ENCODE assay signal across 1 cellular context in the genomic region with DNA sequence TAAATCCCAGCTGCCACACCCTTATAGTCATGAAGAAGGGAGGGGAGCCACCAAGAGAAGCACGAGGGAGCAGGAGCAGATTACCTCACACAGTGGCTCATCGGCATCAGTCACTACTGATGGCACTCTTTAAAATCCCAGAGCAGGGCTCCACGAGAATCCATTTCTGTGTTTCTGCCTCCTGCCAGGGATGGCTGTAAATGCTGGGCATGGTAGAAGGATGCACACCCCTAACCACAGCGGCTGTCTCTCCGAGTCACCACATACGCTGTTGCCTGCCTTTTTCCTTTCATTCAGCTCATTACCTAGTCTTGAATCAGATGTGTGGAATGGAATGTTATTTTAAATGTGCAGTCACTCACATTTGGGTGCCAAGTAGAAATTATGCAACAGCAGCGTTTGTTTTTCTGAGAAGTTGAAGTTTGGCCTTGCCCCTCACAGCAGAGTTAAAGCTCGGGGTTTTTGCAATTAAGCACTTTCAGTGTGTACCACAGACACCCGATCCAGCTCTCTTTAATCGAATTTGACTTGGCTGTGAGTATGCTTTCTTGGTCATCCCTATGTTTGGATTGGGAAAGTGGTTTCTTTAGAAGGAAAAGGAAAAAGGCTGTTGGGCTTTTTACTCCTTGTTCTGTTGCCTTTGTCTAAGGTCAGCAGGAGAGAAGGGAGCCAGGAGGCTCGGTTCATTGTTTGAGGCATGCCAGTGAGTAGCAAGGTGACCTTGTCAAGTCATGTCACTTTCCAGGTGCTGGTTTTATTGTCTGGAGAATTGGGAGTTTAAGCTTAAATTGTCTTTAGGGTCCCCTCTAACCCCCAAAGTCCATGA.
TF ChIP-seq lines count a peak whose summit lies in the region.

No MANE protein-coding gene starts in this region.

TF ChIP-seq in GM23338, 12 proteins besides CTCF, POLR2A, EP300 and RAD21 (continued from another document):
- TF ChIP-seq, protein P1, sequence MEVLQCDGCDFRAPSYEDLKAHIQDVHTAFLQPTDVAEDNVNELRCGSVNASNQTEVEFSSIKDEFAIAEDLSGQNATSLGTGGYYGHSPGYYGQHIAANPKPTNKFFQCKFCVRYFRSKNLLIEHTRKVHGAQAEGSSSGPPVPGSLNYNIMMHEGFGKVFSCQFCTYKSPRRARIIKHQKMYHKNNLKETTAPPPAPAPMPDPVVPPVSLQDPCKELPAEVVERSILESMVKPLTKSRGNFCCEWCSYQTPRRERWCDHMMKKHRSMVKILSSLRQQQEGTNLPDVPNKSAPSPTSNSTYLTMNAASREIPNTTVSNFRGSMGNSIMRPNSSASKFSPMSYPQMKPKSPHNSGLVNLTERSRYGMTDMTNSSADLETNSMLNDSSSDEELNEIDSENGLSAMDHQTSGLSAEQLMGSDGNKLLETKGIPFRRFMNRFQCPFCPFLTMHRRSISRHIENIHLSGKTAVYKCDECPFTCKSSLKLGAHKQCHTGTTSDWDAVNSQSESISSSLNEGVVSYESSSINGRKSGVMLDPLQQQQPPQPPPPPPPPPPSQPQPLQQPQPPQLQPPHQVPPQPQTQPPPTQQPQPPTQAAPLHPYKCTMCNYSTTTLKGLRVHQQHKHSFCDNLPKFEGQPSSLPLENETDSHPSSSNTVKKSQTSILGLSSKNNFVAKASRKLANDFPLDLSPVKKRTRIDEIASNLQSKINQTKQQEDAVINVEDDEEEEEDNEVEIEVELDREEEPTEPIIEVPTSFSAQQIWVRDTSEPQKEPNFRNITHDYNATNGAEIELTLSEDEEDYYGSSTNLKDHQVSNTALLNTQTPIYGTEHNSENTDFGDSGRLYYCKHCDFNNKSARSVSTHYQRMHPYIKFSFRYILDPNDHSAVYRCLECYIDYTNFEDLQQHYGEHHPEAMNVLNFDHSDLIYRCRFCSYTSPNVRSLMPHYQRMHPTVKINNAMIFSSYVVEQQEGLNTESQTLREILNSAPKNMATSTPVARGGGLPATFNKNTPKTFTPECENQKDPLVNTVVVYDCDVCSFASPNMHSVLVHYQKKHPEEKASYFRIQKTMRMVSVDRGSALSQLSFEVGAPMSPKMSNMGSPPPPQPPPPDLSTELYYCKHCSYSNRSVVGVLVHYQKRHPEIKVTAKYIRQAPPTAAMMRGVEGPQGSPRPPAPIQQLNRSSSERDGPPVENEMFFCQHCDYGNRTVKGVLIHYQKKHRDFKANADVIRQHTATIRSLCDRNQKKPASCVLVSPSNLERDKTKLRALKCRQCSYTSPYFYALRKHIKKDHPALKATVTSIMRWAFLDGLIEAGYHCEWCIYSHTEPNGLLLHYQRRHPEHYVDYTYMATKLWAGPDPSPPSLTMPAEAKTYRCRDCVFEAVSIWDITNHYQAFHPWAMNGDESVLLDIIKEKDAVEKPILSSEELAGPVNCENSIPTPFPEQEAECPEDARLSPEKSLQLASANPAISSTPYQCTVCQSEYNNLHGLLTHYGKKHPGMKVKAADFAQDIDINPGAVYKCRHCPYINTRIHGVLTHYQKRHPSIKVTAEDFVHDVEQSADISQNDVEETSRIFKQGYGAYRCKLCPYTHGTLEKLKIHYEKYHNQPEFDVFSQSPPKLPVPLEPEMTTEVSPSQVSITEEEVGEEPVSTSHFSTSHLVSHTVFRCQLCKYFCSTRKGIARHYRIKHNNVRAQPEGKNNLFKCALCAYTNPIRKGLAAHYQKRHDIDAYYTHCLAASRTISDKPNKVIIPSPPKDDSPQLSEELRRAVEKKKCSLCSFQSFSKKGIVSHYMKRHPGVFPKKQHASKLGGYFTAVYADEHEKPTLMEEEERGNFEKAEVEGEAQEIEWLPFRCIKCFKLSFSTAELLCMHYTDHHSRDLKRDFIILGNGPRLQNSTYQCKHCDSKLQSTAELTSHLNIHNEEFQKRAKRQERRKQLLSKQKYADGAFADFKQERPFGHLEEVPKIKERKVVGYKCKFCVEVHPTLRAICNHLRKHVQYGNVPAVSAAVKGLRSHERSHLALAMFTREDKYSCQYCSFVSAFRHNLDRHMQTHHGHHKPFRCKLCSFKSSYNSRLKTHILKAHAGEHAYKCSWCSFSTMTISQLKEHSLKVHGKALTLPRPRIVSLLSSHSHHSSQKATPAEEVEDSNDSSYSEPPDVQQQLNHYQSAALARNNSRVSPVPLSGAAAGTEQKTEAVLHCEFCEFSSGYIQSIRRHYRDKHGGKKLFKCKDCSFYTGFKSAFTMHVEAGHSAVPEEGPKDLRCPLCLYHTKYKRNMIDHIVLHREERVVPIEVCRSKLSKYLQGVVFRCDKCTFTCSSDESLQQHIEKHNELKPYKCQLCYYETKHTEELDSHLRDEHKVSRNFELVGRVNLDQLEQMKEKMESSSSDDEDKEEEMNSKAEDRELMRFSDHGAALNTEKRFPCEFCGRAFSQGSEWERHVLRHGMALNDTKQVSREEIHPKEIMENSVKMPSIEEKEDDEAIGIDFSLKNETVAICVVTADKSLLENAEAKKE (CRISPR knock-in tag; IDR thresholded peaks at IDR 0.05): no peak
- TF ChIP-seq NANOG (IDR thresholded peaks at IDR 0.05; ENCODE audit: borderline replicate concordance): no peak
- TF ChIP-seq ZNF331 (CRISPR knock-in tag; IDR thresholded peaks at IDR 0.05; ENCODE audit: low read depth): no peak
- TF ChIP-seq JUNB (IDR thresholded peaks at IDR 0.05; ENCODE audit: unreplicated experiment): no peak
- TF ChIP-seq POLR2AphosphoS5 (IDR thresholded peaks at IDR 0.05; ENCODE audit: low read depth): no peak
- no peak for TF ChIP-seq ZNF114 (CRISPR knock-in tag; IDR thresholded peaks at IDR 0.05)
